In genomic region chr4:130419576-130419975, GRCh38 we compare ENCODE assay signal across 31 cellular contexts.
"Had no signal": no experiment of that assay in that cellular context is flagged by ENCODE, and none has a peak within 500 bp of the region (broad histone marks: within the 10 kb centered on the region; RNA-seq: fewer than 3 reads in every experiment).

No MANE protein-coding gene starts in this region.

- ATAC-seq: activated T-cell treated with anti-CD3 and anti-CD28 coated beads, Interleukin-2, amount 50 U/mL, for 4 hours; activated T-helper 17 cell treated with anti-CD3 and anti-CD28 coated beads, Interleukin-2, amount 50 U/mL, for 72 hours; gastrocnemius medialis; left colon; pancreas; sciatic nerve; stimulated activated naive CD8-positive, alpha-beta T cell treated with anti-CD3 and anti-CD28 coated beads, Interleukin-15, Interleukin-2, amounts not matched to agents 100 U/mL and 50 U/mL, for 24 hours had no signal

- H3K4me1 ChIP-seq: breast epithelium, colonic mucosa, gastrocnemius medialis, pancreas, prostate gland had no signal

- H3K36me3 ChIP-seq: breast epithelium, colonic mucosa, gastrocnemius medialis, pancreas, prostate gland, thoracic aorta had no signal

- H3K27ac ChIP-seq: breast epithelium, colonic mucosa, gastrocnemius medialis, hepatocyte, pancreas, prostate gland, skin epidermis, thoracic aorta had no signal

- H3K9me3 ChIP-seq: breast epithelium, colonic mucosa, gastrocnemius medialis, pancreas, prostate gland, thoracic aorta had no signal

- H3K4me2 ChIP-seq: hepatocyte had no signal

- H3K4me3 ChIP-seq: breast epithelium, colonic mucosa, gastrocnemius medialis, hepatocyte, pancreas, prostate gland, skin epidermis, thoracic aorta had no signal

- H2AFZ ChIP-seq: hepatocyte had no signal

- H3K27me3 ChIP-seq: breast epithelium, colonic mucosa, gastrocnemius medialis, hepatocyte, pancreas had no signal

- DNase-seq: activated CD4-positive, alpha-beta memory T cell treated with anti-CD3 and anti-CD28 coated beads for 36 hours; activated CD4-positive, alpha-beta T cell treated with anti-CD3 and anti-CD28 coated beads, Interleukin-2, amount 10 ng/mL, durations not matched to agents 24 days and 14 days; activated CD4-positive, CD25-positive, alpha-beta regulatory T cell treated with anti-CD3 and anti-CD28 coated beads, Interleukin-2, amount 50 U/mL, for 72 hours; activated CD8-positive, alpha-beta memory T cell treated with anti-CD3 and anti-CD28 coated beads, Interleukin-2, amount 50 U/mL, for 48 hours; activated gamma-delta T cell treated with Interleukin-2 at 50 U/mL for 16 hours; activated naive CD4-positive, alpha-beta T cell treated with anti-CD3 and anti-CD28 coated beads, Interleukin-2, amount 50 U/mL, for 16 hours; activated T-cell treated with anti-CD3 and anti-CD28 coated beads, Interleukin-2, amount 50 U/mL, for 4 hours; amygdala; colonic mucosa; effector CD8-positive, alpha-beta T cell; gastrocnemius medialis; kidney; left colon; naive B cell; nephron progenitor cell; nucleus accumbens; pancreas; retina; stimulated activated CD4-positive, alpha-beta T cell treated with anti-CD3 and anti-CD28 coated beads, Interleukin-12 subunit alpha, Interleukin-12 subunit beta, amount 100 ng/mL, for 4 hours; stimulated activated CD4-positive, alpha-beta T cell treated with anti-CD3 and anti-CD28 coated beads, Interleukin-4, amount 100 ng/mL, for 1 hour; stimulated activated naive CD8-positive, alpha-beta T cell treated with anti-CD3 and anti-CD28 coated beads, Interleukin-15, Interleukin-2, amounts not matched to agents 100 U/mL and 50 U/mL, for 24 hours; SW 1271; T-helper 9 cell; trophoblast cell had no signal
